In the genomic region with DNA sequence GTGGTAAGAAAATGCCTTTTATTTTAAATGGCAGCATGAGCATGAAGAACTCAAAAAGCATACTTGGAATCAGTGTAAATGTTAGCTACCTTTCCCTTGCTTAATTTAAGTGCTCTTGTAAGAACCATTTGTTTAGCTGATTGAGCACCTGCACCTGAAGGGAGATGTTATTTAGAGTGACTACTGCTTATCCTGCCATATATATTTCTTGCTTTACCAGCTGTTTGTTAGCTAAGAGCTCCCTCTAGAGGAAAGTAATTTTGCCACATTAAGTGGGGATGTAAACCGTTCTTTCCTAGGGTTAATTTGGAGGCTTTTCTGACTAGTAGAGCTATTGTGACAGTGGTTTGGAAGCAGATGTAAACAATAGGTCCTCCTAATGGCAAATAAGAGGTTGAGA, we compare ENCODE assay signal across 7 cellular contexts.
A peak's percentile ranks its signal among the peaks of the same experiment; 100 is the strongest.
DNase-seq lines count a peak whose midpoint lies in the region; TF ChIP-seq lines count a peak whose summit lies in the region.
"Not testable (repeated sequence)": the region's sequence is repeated elsewhere in the genome, so short reads cannot be mapped to it uniquely, and the experiment has no call there.

No MANE protein-coding gene starts in this region.

- not testable (repeated sequence) for H3K36me3 ChIP-seq in KMS-11 (ENCODE audit: insufficient read depth)

- H3K79me2 ChIP-seq in KMS-11 (ENCODE audit: insufficient read depth, low read depth), result not testable (repeated sequence)

- H3K9ac ChIP-seq in KMS-11, result not testable (repeated sequence)

- not testable (repeated sequence) for H3K4me2 ChIP-seq in KMS-11

- H3K27me3 ChIP-seq in KMS-11 (ENCODE audit: insufficient read depth, low read depth), result not testable (repeated sequence)

- TF ChIP-seq CTCF in GM13977 (IDR thresholded peaks at IDR 0.05; ENCODE audit: extremely low read depth, insufficient read depth, missing control alignments) (peak; percentile 13), KMS-11 (conservative IDR thresholded peaks at IDR 0.05; ENCODE audit: low read depth, low read length) (peak; percentile 67), VCaP (conservative IDR thresholded peaks at IDR 0.05) (peak; percentile 29; the same call in 1 of the 2 replicates), foreskin fibroblast (IDR thresholded peaks at IDR 0.05; ENCODE audit: low read depth, low read length) (peak; percentile 36)

- H3K27ac ChIP-seq in KMS-11, VCaP: not testable (repeated sequence)

- H2AFZ ChIP-seq in KMS-11 (ENCODE audit: low read depth), result not testable (repeated sequence)

- DNase-seq in COLO829 (ENCODE audit: low spot score) (peak; percentile 11), NCI-H82 (lab: John Stamatoyannopoulos, UW) (peak; percentile 1), dedifferentiated amniotic fluid mesenchymal stem cell (ENCODE audit: extremely low spot score) (peak; percentile 42), foreskin fibroblast (peak in 1 of 2 donors; percentile 37)
- DNase-seq in GM13977 (ENCODE audit: low spot score), result not testable (repeated sequence)

- not testable (repeated sequence) for H4K20me1 ChIP-seq in KMS-11 (ENCODE audit: insufficient read depth)

- in situ Hi-C loops in GM13977 (cut with MboI; ENCODE audit: low pct_unique_long_range_greater_than_20kb, low sequenced_read_pairs, unreplicated experiment), result not testable (repeated sequence)

- not testable (repeated sequence) for H3K4me1 ChIP-seq in KMS-11 (ENCODE audit: low read depth, poor library complexity, severe bottlenecking)

- not testable (repeated sequence) for H3K4me3 ChIP-seq in KMS-11 (IDR thresholded peaks at IDR 0.05; ENCODE audit: insufficient read depth, low read depth, low read length); foreskin fibroblast (ENCODE audit: low read depth in 1 of 2, low read length in 2 of 2)

Comparison
In these comparisons a context has a peak if more than half of its experiments do, and no peak if none do; other contexts are left out.
1. CTCF ChIP-seq: peak in every context shown above with its lines; median percentile 67 in KMS-11; 36 in foreskin fibroblast; 29 in VCaP; 13 in GM13977.